In genomic region chr5:179182601-179183000, GRCh38 we compare ENCODE assay signal across 28 cellular contexts.
"Had no signal": no experiment of that assay in that cellular context is flagged by ENCODE, and none has a peak within 500 bp of the region (broad histone marks: within the 10 kb centered on the region; RNA-seq: fewer than 3 reads in every experiment).

No MANE protein-coding gene starts in this region.

- H3K36me3 Mint-ChIP-seq: activated CD4-positive, alpha-beta memory T cell treated with anti-CD3 and anti-CD28 coated beads for 36 hours; activated CD8-positive, alpha-beta memory T cell treated with anti-CD3 and anti-CD28 coated beads, Interleukin-2, amount 10 ng/mL, durations not matched to agents 7 days and 5 days; activated naive CD4-positive, alpha-beta T cell treated with anti-CD3 and anti-CD28 coated beads, Interleukin-2, amount 10 ng/mL, durations not matched to agents 7 days and 5 days; activated naive CD4-positive, alpha-beta T cell treated with anti-CD3 and anti-CD28 coated beads, Interleukin-2, amount 50 U/mL, for 72 hours; activated naive CD8-positive, alpha-beta T cell treated with anti-CD3 and anti-CD28 coated beads, Interleukin-2, amount 10 ng/mL, durations not matched to agents 7 days and 5 days had no signal

- H3K9me3 Mint-ChIP-seq: activated CD4-positive, alpha-beta T cell treated with anti-CD3 and anti-CD28 coated beads, Interleukin-2, amount 10 ng/mL, durations not matched to agents 24 days and 14 days; activated naive CD4-positive, alpha-beta T cell treated with anti-CD3 and anti-CD28 coated beads, Interleukin-2, amount 10 ng/mL, durations not matched to agents 7 days and 5 days; activated naive CD8-positive, alpha-beta T cell treated with anti-CD3 and anti-CD28 coated beads, Interleukin-2, amount 10 ng/mL, durations not matched to agents 7 days and 5 days; effector memory CD8-positive, alpha-beta T cell had no signal

- H3K36me3 ChIP-seq: brain microvascular endothelial cell, gastroesophageal sphincter had no signal

- DNase-seq: activated CD4-positive, alpha-beta memory T cell treated with anti-CD3 and anti-CD28 coated beads for 36 hours; activated CD4-positive, alpha-beta T cell treated with anti-CD3 and anti-CD28 coated beads for 36 hours; activated CD4-positive, alpha-beta T cell treated with anti-CD3 and anti-CD28 coated beads, Interleukin-2, amount 10 ng/mL, durations not matched to agents 24 days and 14 days; activated CD4-positive, CD25-positive, alpha-beta regulatory T cell; activated CD4-positive, CD25-positive, alpha-beta regulatory T cell treated with anti-CD3 and anti-CD28 coated beads, Interleukin-2, amount 50 U/mL, for 72 hours; activated CD8-positive, alpha-beta memory T cell treated with anti-CD3 and anti-CD28 coated beads, Interleukin-2, amount 10 ng/mL, durations not matched to agents 7 days and 5 days; activated CD8-positive, alpha-beta memory T cell treated with anti-CD3 and anti-CD28 coated beads, Interleukin-2, amount 50 U/mL, for 4 hours; activated CD8-positive, alpha-beta T cell treated with anti-CD3 and anti-CD28 coated beads, Interleukin-2, amount 10 ng/mL, durations not matched to agents 7 days and 5 days; activated gamma-delta T cell; activated naive CD4-positive, alpha-beta T cell; activated naive CD4-positive, alpha-beta T cell treated with anti-CD3 and anti-CD28 coated beads, Interleukin-2, amount 10 ng/mL, durations not matched to agents 7 days and 5 days; activated naive CD8-positive, alpha-beta T cell treated with anti-CD3 and anti-CD28 coated beads, Interleukin-2, amount 10 ng/mL, durations not matched to agents 7 days and 5 days; activated T-cell treated with anti-CD3 and anti-CD28 coated beads, Interleukin-2, amount 50 U/mL, for 1 hour; activated T-cell treated with anti-CD3 and anti-CD28 coated beads, Interleukin-2, amount 50 U/mL, for 72 hours; brain microvascular endothelial cell; cortex of kidney; dermis blood vessel endothelial cell; effector CD4-positive, alpha-beta T cell; effector memory CD8-positive, alpha-beta T cell; erythroblast; heart right ventricle; T-helper 1 cell; T-helper 17 cell had no signal

- ATAC-seq: activated CD4-positive, alpha-beta T cell treated with anti-CD3 and anti-CD28 coated beads for 36 hours; activated CD8-positive, alpha-beta memory T cell treated with anti-CD3 and anti-CD28 coated beads, Interleukin-2, amount 10 ng/mL, durations not matched to agents 7 days and 5 days; activated CD8-positive, alpha-beta T cell treated with anti-CD3 and anti-CD28 coated beads, Interleukin-2, amount 10 ng/mL, durations not matched to agents 7 days and 5 days; activated naive CD4-positive, alpha-beta T cell treated with anti-CD3 and anti-CD28 coated beads, Interleukin-2, amount 50 U/mL, for 72 hours; activated T-cell treated with anti-CD3 and anti-CD28 coated beads, Interleukin-2, amount 50 U/mL, for 72 hours; effector memory CD8-positive, alpha-beta T cell; foreskin keratinocyte; gastroesophageal sphincter; heart right ventricle; T-helper 17 cell had no signal

- H3K27me3 ChIP-seq: brain microvascular endothelial cell, esophagus muscularis mucosa, foreskin keratinocyte had no signal

- H3K4me1 Mint-ChIP-seq: activated CD4-positive, alpha-beta T cell treated with anti-CD3 and anti-CD28 coated beads for 36 hours; activated CD4-positive, alpha-beta T cell treated with anti-CD3 and anti-CD28 coated beads, Interleukin-2, amount 10 ng/mL, durations not matched to agents 24 days and 14 days; activated CD8-positive, alpha-beta memory T cell treated with anti-CD3 and anti-CD28 coated beads, Interleukin-2, amount 10 ng/mL, durations not matched to agents 7 days and 5 days; activated naive CD4-positive, alpha-beta T cell treated with anti-CD3 and anti-CD28 coated beads, Interleukin-2, amount 10 ng/mL, durations not matched to agents 7 days and 5 days; central memory CD8-positive, alpha-beta T cell had no signal

- H3K4me3 Mint-ChIP-seq: activated CD4-positive, alpha-beta memory T cell treated with anti-CD3 and anti-CD28 coated beads for 36 hours; activated CD4-positive, alpha-beta T cell treated with anti-CD3 and anti-CD28 coated beads for 36 hours; activated CD4-positive, alpha-beta T cell treated with anti-CD3 and anti-CD28 coated beads, Interleukin-2, amount 10 ng/mL, durations not matched to agents 24 days and 14 days; activated CD8-positive, alpha-beta memory T cell treated with anti-CD3 and anti-CD28 coated beads, Interleukin-2, amount 10 ng/mL, durations not matched to agents 7 days and 5 days; activated CD8-positive, alpha-beta T cell treated with anti-CD3 and anti-CD28 coated beads, Interleukin-2, amount 10 ng/mL, durations not matched to agents 7 days and 5 days; activated naive CD4-positive, alpha-beta T cell treated with anti-CD3 and anti-CD28 coated beads, Interleukin-2, amount 10 ng/mL, durations not matched to agents 7 days and 5 days; activated naive CD8-positive, alpha-beta T cell treated with anti-CD3 and anti-CD28 coated beads, Interleukin-2, amount 10 ng/mL, durations not matched to agents 7 days and 5 days; activated T-cell treated with anti-CD3 and anti-CD28 coated beads, Interleukin-2, amount 50 U/mL, for 72 hours; central memory CD8-positive, alpha-beta T cell; effector memory CD8-positive, alpha-beta T cell; T-helper 17 cell had no signal

- H3K4me3 ChIP-seq: esophagus muscularis mucosa, gastroesophageal sphincter, heart right ventricle had no signal

- H3K4me1 ChIP-seq: esophagus muscularis mucosa, foreskin keratinocyte, gastroesophageal sphincter, heart right ventricle had no signal

- H3K27ac Mint-ChIP-seq: activated CD4-positive, alpha-beta memory T cell treated with anti-CD3 and anti-CD28 coated beads for 36 hours; activated CD4-positive, alpha-beta T cell treated with anti-CD3 and anti-CD28 coated beads for 36 hours; activated CD4-positive, alpha-beta T cell treated with anti-CD3 and anti-CD28 coated beads, Interleukin-2, amount 10 ng/mL, durations not matched to agents 24 days and 14 days; activated CD8-positive, alpha-beta memory T cell treated with anti-CD3 and anti-CD28 coated beads, Interleukin-2, amount 10 ng/mL, durations not matched to agents 7 days and 5 days; activated naive CD4-positive, alpha-beta T cell treated with anti-CD3 and anti-CD28 coated beads, Interleukin-2, amount 10 ng/mL, durations not matched to agents 7 days and 5 days; activated naive CD4-positive, alpha-beta T cell treated with anti-CD3 and anti-CD28 coated beads, Interleukin-2, amount 50 U/mL, for 72 hours; activated naive CD8-positive, alpha-beta T cell treated with anti-CD3 and anti-CD28 coated beads, Interleukin-2, amount 10 ng/mL, durations not matched to agents 7 days and 5 days; activated T-cell treated with anti-CD3 and anti-CD28 coated beads, Interleukin-2, amount 50 U/mL, for 72 hours; effector memory CD8-positive, alpha-beta T cell; T-helper 17 cell had no signal

- H3K27ac ChIP-seq: brain microvascular endothelial cell, esophagus muscularis mucosa, foreskin keratinocyte, gastroesophageal sphincter, heart right ventricle had no signal
